13 cellular contexts compared by ENCODE assay signal in genomic region chr9:121325387-121325786, GRCh38. TPM values are rescaled to one million over a fixed set of nuclear protein-coding genes. Genes with fewer than 3 reads are reported as not detected.
A peak's percentile ranks its signal among the peaks of the same experiment; 100 is the strongest.
DNase-seq lines count a peak whose midpoint lies in the region; ATAC-seq and TF ChIP-seq lines count a peak whose summit lies in the region.
"Had no signal": no experiment of that assay in that cellular context is flagged by ENCODE, and none has a peak within 500 bp of the region (broad histone marks: within the 10 kb centered on the region; RNA-seq: fewer than 3 reads in every experiment).

No MANE protein-coding gene starts in this region.

- no peak overlapping the region for H2BK12ac ChIP-seq in trophoblast cell (ENCODE audit: low read length)

- H2BK5ac ChIP-seq in trophoblast cell (ENCODE audit: low read depth, low read length, poor library complexity) = no peak overlapping the region

- no peaks in the 10 kb centered on the region for H3K27me3 Mint-ChIP-seq in activated CD8-positive, alpha-beta memory T cell treated with anti-CD3 and anti-CD28 coated beads, Interleukin-2, amount 10 ng/mL, durations not matched to agents 7 days and 5 days
- H3K27me3 Mint-ChIP-seq in activated T-helper 2 cell treated with anti-CD3 and anti-CD28 coated beads, Interferon-gamma antibody, Interleukin-2, Interleukin-4, amounts not matched to agents 10 μg/mL and 5 μg/mL and 100 μg/mL, durations not matched to agents 14 hours and 24 hours and 36 hours (ENCODE audit: low read depth) = no peaks in the 10 kb centered on the region
- H3K27me3 Mint-ChIP-seq: stimulated activated naive CD8-positive, alpha-beta T cell treated with anti-CD3 and anti-CD28 coated beads, Interleukin-15, Interleukin-2, amounts not matched to agents 100 ng/mL and 50 ng/mL, for 24 hours had no signal

- H3K4ac ChIP-seq in trophoblast cell (ENCODE audit: low read depth, low read length) = no peak overlapping the region

- no peak for DNase-seq in activated CD8-positive, alpha-beta memory T cell treated with anti-CD3 and anti-CD28 coated beads, Interleukin-2, amount 10 ng/mL, durations not matched to agents 7 days and 5 days
- DNase-seq in activated CD8-positive, alpha-beta memory T cell treated with anti-CD3 and anti-CD28 coated beads for 24 hours = no peak
- DNase-seq in heart right ventricle (no peak), trophoblast cell (no peak), ureter (ENCODE audit: low spot score) (peak; percentile 41), AG08396 (ENCODE audit: low spot score) (no peak)
- no peak for DNase-seq in activated T-helper 2 cell treated with anti-CD3 and anti-CD28 coated beads, Interferon-gamma antibody, Interleukin-2, Interleukin-4, amounts not matched to agents 10 μg/mL and 5 μg/mL and 100 μg/mL, durations not matched to agents 14 hours and 24 hours and 36 hours (ENCODE audit: low spot score)
- no peak for DNase-seq in activated CD4-positive, alpha-beta T cell treated with anti-CD3 and anti-CD28 coated beads, Interleukin-2, amount 50 U/mL, for 48 hours
- DNase-seq: HCEC 1CT, NCI-H1417 treated with DMSO at 0.1 percent for 48 hours, NCI-H510A treated with DMSO at 0.1 percent for 48 hours had no signal

- 62 to 66% methylated on average over 7 of the region's 7 CpGs for WGBS in heart right ventricle, 2 donors
- WGBS in trophoblast cell (ENCODE audit: extremely low coverage, insufficient coverage, insufficient read length) = no CpG with 5 or more reads among the region's 7 CpGs

- H3K36me3 ChIP-seq in heart right ventricle (peaks cover 0 to 100% (median 90%) of the 10 kb centered on the region in 9 donors), trophoblast cell (ENCODE audit: control insufficient read depth in 1 of 2, insufficient read depth in 2 of 2, low read length in 2 of 2) (peaks cover 55 to 73% of the 10 kb centered on the region in 2 experiments)

- no peaks in the 10 kb centered on the region for H3K79me2 ChIP-seq in trophoblast cell (ENCODE audit: control insufficient read depth, insufficient read depth, low read length, poor library complexity)

- peak overlapping the region; percentile 5 for H3K9ac ChIP-seq in trophoblast cell (ENCODE audit: low read length)

- H3K9me3 ChIP-seq in heart right ventricle (no peaks in the 10 kb centered on the region), trophoblast cell (ENCODE audit: insufficient read depth, low read depth, low read length) (peaks cover 1% of the 10 kb centered on the region)

- peak overlapping the region; percentile 57 for H3K27ac Mint-ChIP-seq in activated CD8-positive, alpha-beta memory T cell treated with anti-CD3 and anti-CD28 coated beads, Interleukin-2, amount 10 ng/mL, durations not matched to agents 7 days and 5 days
- no peak overlapping the region for H3K27ac Mint-ChIP-seq in activated T-helper 2 cell treated with anti-CD3 and anti-CD28 coated beads, Interferon-gamma antibody, Interleukin-2, Interleukin-4, amounts not matched to agents 10 μg/mL and 5 μg/mL and 100 μg/mL, durations not matched to agents 14 hours and 24 hours and 36 hours
- H3K27ac Mint-ChIP-seq: stimulated activated naive CD8-positive, alpha-beta T cell treated with anti-CD3 and anti-CD28 coated beads, Interleukin-15, Interleukin-2, amounts not matched to agents 100 ng/mL and 50 ng/mL, for 24 hours had no signal

- peak overlapping the region; percentile 85 to 98 (median 92) for H3K27ac ChIP-seq in heart right ventricle
- H3K27ac ChIP-seq in trophoblast cell (ENCODE audit: low read depth, low read length) = peak overlapping the region; percentile 15
- H3K27ac ChIP-seq: VCaP had no signal

- no peak overlapping the region for H4K12ac ChIP-seq in trophoblast cell (ENCODE audit: low read depth, low read length)

- TF ChIP-seq CTCF in heart right ventricle (IDR thresholded peaks at IDR 0.05) = peak in 6 of 9 donors; percentile 18 to 38 (median 28)

- H4K91ac ChIP-seq in trophoblast cell (ENCODE audit: low read depth, low read length) = peak overlapping the region; percentile 40

- H3K4me1 ChIP-seq in heart right ventricle (peaks cover 31 to 97% (median 61%) of the 10 kb centered on the region in 9 donors), trophoblast cell (ENCODE audit: control insufficient read depth in 1 of 2, insufficient read depth in 2 of 2, low read length in 2 of 2) (peaks cover 11 to 14% of the 10 kb centered on the region in 2 experiments)

- no peak overlapping the region for H3K18ac ChIP-seq in trophoblast cell (ENCODE audit: low read length)

- peaks cover 9% of the 10 kb centered on the region for H3K36me3 Mint-ChIP-seq in activated CD8-positive, alpha-beta memory T cell treated with anti-CD3 and anti-CD28 coated beads, Interleukin-2, amount 10 ng/mL, durations not matched to agents 7 days and 5 days
- peaks cover 4% of the 10 kb centered on the region for H3K36me3 Mint-ChIP-seq in activated T-helper 2 cell treated with anti-CD3 and anti-CD28 coated beads, Interferon-gamma antibody, Interleukin-2, Interleukin-4, amounts not matched to agents 10 μg/mL and 5 μg/mL and 100 μg/mL, durations not matched to agents 14 hours and 24 hours and 36 hours (ENCODE audit: low read depth)

- peaks cover 39% of the 10 kb centered on the region for H3K4me1 Mint-ChIP-seq in activated CD8-positive, alpha-beta memory T cell treated with anti-CD3 and anti-CD28 coated beads, Interleukin-2, amount 10 ng/mL, durations not matched to agents 7 days and 5 days
- H3K4me1 Mint-ChIP-seq in activated T-helper 2 cell treated with anti-CD3 and anti-CD28 coated beads, Interferon-gamma antibody, Interleukin-2, Interleukin-4, amounts not matched to agents 10 μg/mL and 5 μg/mL and 100 μg/mL, durations not matched to agents 14 hours and 24 hours and 36 hours (ENCODE audit: low read depth) = peaks cover 15% of the 10 kb centered on the region

- no peak overlapping the region for H3K4me3 Mint-ChIP-seq in activated CD8-positive, alpha-beta memory T cell treated with anti-CD3 and anti-CD28 coated beads, Interleukin-2, amount 10 ng/mL, durations not matched to agents 7 days and 5 days
- no peak overlapping the region for H3K4me3 Mint-ChIP-seq in activated T-helper 2 cell treated with anti-CD3 and anti-CD28 coated beads, Interferon-gamma antibody, Interleukin-2, Interleukin-4, amounts not matched to agents 10 μg/mL and 5 μg/mL and 100 μg/mL, durations not matched to agents 14 hours and 24 hours and 36 hours (ENCODE audit: low read depth)
- H3K4me3 Mint-ChIP-seq: stimulated activated naive CD8-positive, alpha-beta T cell treated with anti-CD3 and anti-CD28 coated beads, Interleukin-15, Interleukin-2, amounts not matched to agents 100 ng/mL and 50 ng/mL, for 24 hours had no signal

- no peaks in the 10 kb centered on the region for H3K9me3 Mint-ChIP-seq in activated CD8-positive, alpha-beta memory T cell treated with anti-CD3 and anti-CD28 coated beads, Interleukin-2, amount 10 ng/mL, durations not matched to agents 7 days and 5 days (ENCODE audit: low read depth)
- no peaks in the 10 kb centered on the region for H3K9me3 Mint-ChIP-seq in activated T-helper 2 cell treated with anti-CD3 and anti-CD28 coated beads, Interferon-gamma antibody, Interleukin-2, Interleukin-4, amounts not matched to agents 10 μg/mL and 5 μg/mL and 100 μg/mL, durations not matched to agents 14 hours and 24 hours and 36 hours
- H3K9me3 Mint-ChIP-seq: stimulated activated naive CD8-positive, alpha-beta T cell treated with anti-CD3 and anti-CD28 coated beads, Interleukin-15, Interleukin-2, amounts not matched to agents 100 ng/mL and 50 ng/mL, for 24 hours had no signal

- no peak overlapping the region for H3K23ac ChIP-seq in trophoblast cell (ENCODE audit: low read length)

- H3K4me3 ChIP-seq in heart right ventricle (no peak overlapping the region), trophoblast cell (ENCODE audit: low read depth, low read length) (no peak overlapping the region)

- peak overlapping the region; percentile 10 for H3K14ac ChIP-seq in trophoblast cell (ENCODE audit: low read length)

- CTCF ChIA-PET in activated CD8-positive, alpha-beta memory T cell treated with anti-CD3 and anti-CD28 coated beads, Interleukin-2, amount 10 ng/mL, durations not matched to agents 7 days and 5 days (lab: Charles Lee) = interaction anchor here (1.2 kb wide), 1 partner anchor 15 kb away, joined by 3 read pairs; no protein-coding TSS in a partner anchor

- peaks cover 6% of the 10 kb centered on the region for H3K79me1 ChIP-seq in trophoblast cell (ENCODE audit: low read length)

- no peak overlapping the region for H4K8ac ChIP-seq in trophoblast cell (ENCODE audit: low read depth, low read length)

- intact Hi-C loops in heart right ventricle (cut with DNase I) = loop anchor here in 3 of 10 donors (2.0 to 10.0 kb wide), 3 partner anchors 38 to 49 kb away; partner anchors contain the start of gene STOM (in 1 of the 3)
- intact Hi-C loops in activated T-helper 2 cell treated with anti-CD3 and anti-CD28 coated beads, Interferon-gamma antibody, Interleukin-2, Interleukin-4, amounts not matched to agents 10 μg/mL and 5 μg/mL and 100 μg/mL, durations not matched to agents 14 hours and 24 hours and 36 hours (cut with micrococcal nuclease) = no loop called here

- H2AFZ ChIP-seq in trophoblast cell (ENCODE audit: insufficient read depth, low read length, poor library complexity) = no peak overlapping the region

- no peak overlapping the region for H2BK120ac ChIP-seq in trophoblast cell (ENCODE audit: insufficient read depth, low read length, poor library complexity)

- H3K27me3 ChIP-seq in heart right ventricle (no peaks in the 10 kb centered on the region), trophoblast cell (ENCODE audit: insufficient read depth, low read length) (no peaks in the 10 kb centered on the region)

- ATAC-seq in activated CD8-positive, alpha-beta memory T cell treated with anti-CD3 and anti-CD28 coated beads, Interleukin-2, amount 10 ng/mL, durations not matched to agents 7 days and 5 days = no peak
- ATAC-seq in heart right ventricle = peak in 6 of 8 donors; percentile 0 to 21 (median 6)

- H2AK5ac ChIP-seq in trophoblast cell (ENCODE audit: low read length) = no peak overlapping the region

- H3K4me2 ChIP-seq in trophoblast cell (ENCODE audit: low read length) = no peak overlapping the region

RNA-seq across cellular contexts. Expression of gene STOM, which starts 44.7 kb away (rescaled TPM):
- 100 to 1,000 TPM in 1 of 2 experiments, 10 to 100 TPM in 1; 93.1 to 131 TPM for total RNA-seq in activated CD8-positive, alpha-beta memory T cell treated with anti-CD3 and anti-CD28 coated beads, Interleukin-2, amount 10 ng/mL, durations not matched to agents 7 days and 5 days
- total RNA-seq in heart right ventricle (100 to 1,000 TPM; 104 to 389 (median 181) TPM), ureter (191 TPM)
- 100 to 1,000 TPM; 146 to 203 TPM for polyA plus RNA-seq in heart right ventricle
- 125 and 136 TPM in 2 replicates for polyA plus RNA-seq in trophoblast cell (2013)
- total RNA-seq in activated T-helper 2 cell treated with anti-CD3 and anti-CD28 coated beads, Interferon-gamma antibody, Interleukin-2, Interleukin-4, amounts not matched to agents 10 μg/mL and 5 μg/mL and 100 μg/mL, durations not matched to agents 14 hours and 24 hours and 36 hours = 18.9 and 21.0 TPM in 2 replicates

RNA-seq across cellular contexts. Expression of gene GSN, which starts 57.4 kb away (rescaled TPM):
- 1 to 10 TPM; 3.2 to 8.0 TPM for total RNA-seq in activated CD8-positive, alpha-beta memory T cell treated with anti-CD3 and anti-CD28 coated beads, Interleukin-2, amount 10 ng/mL, durations not matched to agents 7 days and 5 days
- total RNA-seq in heart right ventricle (100 to 1,000 TPM; 532 to 861 (median 668) TPM), ureter (510 TPM)
- 100 to 1,000 TPM; 360 to 823 TPM for polyA plus RNA-seq in heart right ventricle
- polyA plus RNA-seq in trophoblast cell (2013) = 103 and 105 TPM in 2 replicates
- 1.1 and 1.9 TPM in 2 replicates for total RNA-seq in activated T-helper 2 cell treated with anti-CD3 and anti-CD28 coated beads, Interferon-gamma antibody, Interleukin-2, Interleukin-4, amounts not matched to agents 10 μg/mL and 5 μg/mL and 100 μg/mL, durations not matched to agents 14 hours and 24 hours and 36 hours

Comparison
In these comparisons a context has a peak if more than half of its experiments do, and no peak if none do; other contexts are left out.
1. RNA of gene GSN, which starts 57.4 kb away (total RNA-seq): 532 to 861 TPM in heart right ventricle and 510 TPM in ureter (single experiment); 3.2 to 8.0 TPM in activated CD8-positive, alpha-beta memory T cell treated with anti-CD3 and anti-CD28 coated beads, Interleukin-2, amount 10 ng/mL, durations not matched to agents 7 days and 5 days and 1.1 to 1.9 TPM in activated T-helper 2 cell treated with anti-CD3 and anti-CD28 coated beads, Interferon-gamma antibody, Interleukin-2, Interleukin-4, amounts not matched to agents 10 μg/mL and 5 μg/mL and 100 μg/mL, durations not matched to agents 14 hours and 24 hours and 36 hours; every median in the first group is over 10 times any median in the second.